Comparison of ENCODE assay signal across 25 cellular contexts in genomic region chr1:48208251-48208650, GRCh38. TPM values are rescaled to one million over a fixed set of nuclear protein-coding genes. Genes with fewer than 3 reads are reported as not detected.
A peak's percentile ranks its signal among the peaks of the same experiment; 100 is the strongest.
DNase-seq lines count a peak whose midpoint lies in the region; ATAC-seq and TF ChIP-seq lines count a peak whose summit lies in the region.
"Had no signal": no experiment of that assay in that cellular context is flagged by ENCODE, and none has a peak within 500 bp of the region (broad histone marks: within the 10 kb centered on the region; RNA-seq: fewer than 3 reads in every experiment).

No MANE protein-coding gene starts in this region.

- H3K4me1 ChIP-seq in GM23338 (ENCODE audit: insufficient read depth) = peaks cover 16% of the 10 kb centered on the region
- H3K4me1 ChIP-seq in HUES64 (ENCODE audit: insufficient read depth, low read length) = peaks cover 10% of the 10 kb centered on the region
- peaks cover 0 to 18% (median 10%) of the 10 kb centered on the region in 4 donors for H3K4me1 ChIP-seq in esophagus muscularis mucosa
- H3K4me1 ChIP-seq in iPS-20b (ENCODE audit: insufficient read depth, low read length) = peaks cover 10% of the 10 kb centered on the region
- H3K4me1 ChIP-seq in thyroid gland = no peaks in the 10 kb centered on the region
- H3K4me1 ChIP-seq: BLaER1 treated with 17β-estradiol and CSF1 and Interleukin-3, amounts not matched to agents 10 nM and 100 nM; Peyer's patch had no signal

- 44% methylated on average over 12 of the region's 12 CpGs for WGBS in HUES64
- 89% methylated on average over 12 of the region's 12 CpGs for WGBS in esophagus muscularis mucosa
- 82 to 87% methylated on average over 12 of the region's 12 CpGs for WGBS in thyroid gland, 2 donors

- no peak for TF ChIP-seq EP300 in esophagus muscularis mucosa (IDR thresholded peaks at IDR 0.05)

- H3K4me1 Mint-ChIP-seq in GM23338 = peaks cover 32% of the 10 kb centered on the region
- H3K4me1 Mint-ChIP-seq: IgD-negative memory B cell had no signal

- H3K27ac ChIP-seq in GM23338 (ENCODE audit: low read depth) (0 out of 2 replicates have a peak overlapping the region, but pooled peaks have one; percentile 57), HUES64 (ENCODE audit: low read depth, low read length) (peak overlapping the region; percentile 49; the same call in 1 of the 2 replicates), esophagus muscularis mucosa (replicated peaks in 1 of 4) (no peak overlapping the region), iPS-20b (ENCODE audit: low read length) (no peak overlapping the region), thyroid gland (no peak overlapping the region)
- H3K27ac ChIP-seq: BLaER1 treated with 17β-estradiol and CSF1 and Interleukin-3, amounts not matched to agents 10 nM and 100 nM; Peyer's patch had no signal

- no peaks in the 10 kb centered on the region for H3K36me3 ChIP-seq in GM23338 (ENCODE audit: insufficient read depth)
- H3K36me3 ChIP-seq in HUES64 (ENCODE audit: insufficient read depth, low read length) = no peaks in the 10 kb centered on the region
- H3K36me3 ChIP-seq in esophagus muscularis mucosa = no peaks in the 10 kb centered on the region
- H3K36me3 ChIP-seq in iPS-20b (ENCODE audit: insufficient read depth, low read depth, low read length) = no peaks in the 10 kb centered on the region
- H3K36me3 ChIP-seq in thyroid gland = no peaks in the 10 kb centered on the region
- H3K36me3 ChIP-seq: BLaER1 treated with 17β-estradiol and CSF1 and Interleukin-3, amounts not matched to agents 10 nM and 100 nM; Peyer's patch had no signal

- H3K9me3 Mint-ChIP-seq in GM23338 = peaks cover 2% of the 10 kb centered on the region
- H3K9me3 Mint-ChIP-seq: CD4-positive, alpha-beta T cell; IgD-negative memory B cell had no signal

- H3K4me3 Mint-ChIP-seq in GM23338 = no peak overlapping the region
- H3K4me3 Mint-ChIP-seq: CD4-positive, alpha-beta T cell had no signal

- DNase-seq in GM23338 (ENCODE audit: low spot score) = peak; percentile 84
- DNase-seq in esophagus muscularis mucosa (ENCODE audit: extremely low spot score) = peak; percentile 87
- DNase-seq in thyroid gland = no peak
- no peak for DNase-seq in RKO (ENCODE audit: low spot score)
- DNase-seq in AG20443 (ENCODE audit: low spot score) = no peak
- DNase-seq: AML-193; CD4-positive, alpha-beta T cell; COR-L47; GDM1; NCI-H1048; NCI-H1417; NCI-H1694; NCI-H2029 treated with DMSO at 0.1 percent for 48 hours; NCI-H446 treated with DMSO at 0.1 percent for 48 hours; OCI-M1; Peyer's patch; SK-N-SH; SW 1271 had no signal

- no peaks in the 10 kb centered on the region for H4K20me1 ChIP-seq in GM23338 (replicated peaks; ENCODE audit: insufficient read depth)
- H4K20me1 ChIP-seq: BLaER1 treated with 17β-estradiol and CSF1 and Interleukin-3, amounts not matched to agents 10 nM and 100 nM had no signal

- 0 out of 2 replicates have a peak overlapping the region, but pooled peaks have one; percentile 1 for H3K27ac Mint-ChIP-seq in GM23338
- H3K27ac Mint-ChIP-seq: CD4-positive, alpha-beta T cell; IgD-negative memory B cell had no signal

- H3K36me3 Mint-ChIP-seq in GM23338 (ENCODE audit: low read depth) = peaks cover 4% of the 10 kb centered on the region
- H3K36me3 Mint-ChIP-seq: IgD-negative memory B cell had no signal

- H3K9ac ChIP-seq in HUES64 (ENCODE audit: low read depth, low read length) (no peak overlapping the region), iPS-20b (ENCODE audit: low read depth, low read length) (peak overlapping the region; percentile 56; the same call in 1 of the 2 replicates)
- H3K9ac ChIP-seq: BLaER1 treated with 17β-estradiol and CSF1 and Interleukin-3, amounts not matched to agents 10 nM and 100 nM; SK-N-SH had no signal

- TF ChIP-seq POLR2A in esophagus muscularis mucosa (IDR thresholded peaks at IDR 0.05; ENCODE audit: low read depth) (no peak), thyroid gland (IDR thresholded peaks at IDR 0.05) (no peak)

- H3F3A ChIP-seq in GM23338 (replicated peaks; ENCODE audit: low read depth) = no peaks in the 10 kb centered on the region

- no peaks in the 10 kb centered on the region for H3K79me2 ChIP-seq in GM23338 (replicated peaks; ENCODE audit: insufficient read depth)

- H3K9me2 ChIP-seq in GM23338 (ENCODE audit: insufficient read depth) = no peaks in the 10 kb centered on the region
- H3K9me2 ChIP-seq: SK-N-SH had no signal

- H3K4me3 ChIP-seq in GM23338 (no peak overlapping the region), HUES64 (ENCODE audit: low read length) (no peak overlapping the region), esophagus muscularis mucosa (no peak overlapping the region), iPS-20b (ENCODE audit: low read length) (peak overlapping the region; percentile 43), thyroid gland (replicated peaks in 1 of 3) (no peak overlapping the region)
- H3K4me3 ChIP-seq: BLaER1 treated with 17β-estradiol and CSF1 and Interleukin-3, amounts not matched to agents 10 nM and 100 nM; GM12878; Peyer's patch had no signal

- H2AFZ ChIP-seq in GM23338 = no peak overlapping the region

- H3K27me3 ChIP-seq in GM23338 (ENCODE audit: insufficient read depth) (no peaks in the 10 kb centered on the region), HUES64 (ENCODE audit: insufficient read depth, low read length) (no peaks in the 10 kb centered on the region), esophagus muscularis mucosa (no peaks in the 10 kb centered on the region), iPS-20b (ENCODE audit: insufficient read depth, low read length) (no peaks in the 10 kb centered on the region), thyroid gland (no peaks in the 10 kb centered on the region)
- H3K27me3 ChIP-seq: BLaER1 treated with 17β-estradiol and CSF1 and Interleukin-3, amounts not matched to agents 10 nM and 100 nM; Peyer's patch had no signal

- H3K9me3 ChIP-seq in HUES64 (ENCODE audit: insufficient read depth, low read depth, low read length) (no peaks in the 10 kb centered on the region), esophagus muscularis mucosa (no peaks in the 10 kb centered on the region), iPS-20b (ENCODE audit: insufficient read depth, low read depth, low read length) (no peaks in the 10 kb centered on the region), thyroid gland (no peaks in the 10 kb centered on the region)
- H3K9me3 ChIP-seq: BLaER1 treated with 17β-estradiol and CSF1 and Interleukin-3, amounts not matched to agents 10 nM and 100 nM; Peyer's patch; SK-N-SH had no signal

- ATAC-seq in GM23338 (peak; percentile 98), GM18858 (IDR thresholded peaks at IDR 0.05; ENCODE audit: unreplicated experiment) (no peak)
- ATAC-seq: GM12878 had no signal

- peaks cover 3% of the 10 kb centered on the region for H3K27me3 Mint-ChIP-seq in GM23338 (ENCODE audit: insufficient read depth, low read depth, poor library complexity)
- H3K27me3 Mint-ChIP-seq: CD4-positive, alpha-beta T cell had no signal

- H3K4me2 ChIP-seq in GM23338 = 0 out of 2 replicates have a peak overlapping the region, but pooled peaks have one; percentile 65
- H3K4me2 ChIP-seq: BLaER1 treated with 17β-estradiol and CSF1 and Interleukin-3, amounts not matched to agents 10 nM and 100 nM; SK-N-SH had no signal

- TF ChIP-seq CTCF in GM23338 (conservative IDR thresholded peaks at IDR 0.05; ENCODE audit: low read depth in 2 of 2) (no peak), esophagus muscularis mucosa (IDR thresholded peaks at IDR 0.05) (no peak), thyroid gland (IDR thresholded peaks at IDR 0.05) (no peak)

- intact Hi-C loops in esophagus muscularis mucosa (cut with DNase I) = loop anchor here (10.0 kb wide), 1 partner anchor 473 kb away; no protein-coding TSS in a partner anchor
- intact Hi-C loops in thyroid gland (cut with DNase I) = no loop called here

TF ChIP-seq in GM23338, 12 proteins besides CTCF, POLR2A, EP300 and RAD21 (continues in another document):
- TF ChIP-seq JUNB (IDR thresholded peaks at IDR 0.05; ENCODE audit: unreplicated experiment) (no peak), NANOG (IDR thresholded peaks at IDR 0.05; ENCODE audit: borderline replicate concordance) (no peak), ETS1 (IDR thresholded peaks at IDR 0.05) (no peak), ZNF114 (CRISPR knock-in tag; IDR thresholded peaks at IDR 0.05) (no peak), EZH2phosphoT487 (IDR thresholded peaks at IDR 0.05; ENCODE audit: unreplicated experiment) (no peak)

RNA-seq across cellular contexts. Expression of gene SLC5A9, which starts 14.3 kb away (rescaled TPM):
- total RNA-seq in GM23338 (2014; rRNA removed; shearing (Covaris generic)) = 0.10 TPM in 1 of 2 replicates, not detected in the other
- polyA plus RNA-seq in GM23338 (2016; fragmentation: Nextera tagmentation; extraction: Ambion mirVana) = 0.07 and 0.10 TPM in 2 replicates
- polyA plus RNA-seq in HUES64 (2013, experiment 1 of 2) = 0.30 TPM
- polyA plus RNA-seq in HUES64 (2013, experiment 2 of 2) = 1.6 TPM
- total RNA-seq in esophagus muscularis mucosa (1 to 10 TPM in 1 of 4 donors, under 1 TPM in 1, not detected in 2; 0.42 to 1.3 TPM), thyroid gland (not detected)
- total RNA-seq: CD4-positive, alpha-beta T cell; GM12878 had no signal
- polyA plus RNA-seq: AG04450, IgD-negative memory B cell, SK-N-SH had no signal

Comparison
In these comparisons a context has a peak if more than half of its experiments do, and no peak if none do; other contexts are left out.
1. DNase-seq: peak in GM23338 (single experiment) and esophagus muscularis mucosa (single experiment); none in thyroid gland (0 of 2), RKO (single experiment) and AG20443 (single experiment).
2. H3K27ac ChIP-seq: peak in GM23338 (single experiment) and HUES64 (single experiment); none in esophagus muscularis mucosa (0 of 4), iPS-20b (single experiment) and thyroid gland (0 of 3).